ENCODE assay signal across 1 cellular context in the genomic region with DNA sequence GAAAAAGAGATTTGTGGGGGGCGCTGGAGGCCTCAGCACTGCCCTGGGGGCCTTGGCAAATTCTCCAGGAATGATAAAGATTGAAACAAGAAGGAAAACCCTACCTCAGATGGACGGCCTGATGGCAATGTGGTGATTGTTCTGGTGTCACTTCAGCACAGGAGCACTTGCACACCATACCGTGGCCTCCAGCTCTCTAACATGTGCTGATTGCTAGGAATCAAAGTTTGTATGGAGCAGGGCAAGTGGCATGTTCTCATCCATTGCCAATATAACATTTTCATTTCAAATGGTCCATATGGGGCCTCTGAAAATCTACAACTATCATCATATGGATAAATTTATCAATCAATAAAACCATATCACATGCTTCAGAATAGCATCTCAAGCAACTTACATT.
TF ChIP-seq lines count a peak whose summit lies in the region.

No MANE protein-coding gene starts in this region.

TF ChIP-seq in HepG2, 621 proteins besides CTCF, POLR2A, EP300 and RAD21 (continued from another document):
- TF ChIP-seq, protein P1, sequence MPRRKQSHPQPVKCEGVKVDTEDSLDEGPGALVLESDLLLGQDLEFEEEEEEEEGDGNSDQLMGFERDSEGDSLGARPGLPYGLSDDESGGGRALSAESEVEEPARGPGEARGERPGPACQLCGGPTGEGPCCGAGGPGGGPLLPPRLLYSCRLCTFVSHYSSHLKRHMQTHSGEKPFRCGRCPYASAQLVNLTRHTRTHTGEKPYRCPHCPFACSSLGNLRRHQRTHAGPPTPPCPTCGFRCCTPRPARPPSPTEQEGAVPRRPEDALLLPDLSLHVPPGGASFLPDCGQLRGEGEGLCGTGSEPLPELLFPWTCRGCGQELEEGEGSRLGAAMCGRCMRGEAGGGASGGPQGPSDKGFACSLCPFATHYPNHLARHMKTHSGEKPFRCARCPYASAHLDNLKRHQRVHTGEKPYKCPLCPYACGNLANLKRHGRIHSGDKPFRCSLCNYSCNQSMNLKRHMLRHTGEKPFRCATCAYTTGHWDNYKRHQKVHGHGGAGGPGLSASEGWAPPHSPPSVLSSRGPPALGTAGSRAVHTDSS (CRISPR knock-in tag; conservative IDR thresholded peaks at IDR 0.05) = no peak
- TF ChIP-seq PAWR (CRISPR knock-in tag; IDR thresholded peaks at IDR 0.05; ENCODE audit: borderline replicate concordance) (no peak), ZNF564 (CRISPR knock-in tag; IDR thresholded peaks at IDR 0.05) (0 out of 2 replicates have a peak, but pooled peaks have one; percentile 15), ZNF501 (CRISPR knock-in tag; IDR thresholded peaks at IDR 0.05) (peak; percentile 24; the same call in 1 of the 2 replicates), EEA1 (CRISPR knock-in tag; IDR thresholded peaks at IDR 0.05; ENCODE audit: borderline replicate concordance) (no peak), ELF1 (CRISPR knock-in tag; IDR thresholded peaks at IDR 0.05) (0 out of 2 replicates have a peak, but pooled peaks have one; percentile 0), ESRRA (CRISPR knock-in tag; IDR thresholded peaks at IDR 0.05; ENCODE audit: low read depth) (no peak), ZNF660 (CRISPR knock-in tag; IDR thresholded peaks at IDR 0.05; ENCODE audit: borderline replicate concordance, low read depth) (no peak), ZSCAN20 (CRISPR knock-in tag; IDR thresholded peaks at IDR 0.05; ENCODE audit: borderline replicate concordance) (0 out of 2 replicates have a peak, but pooled peaks have one; percentile 41), ERF (CRISPR knock-in tag; IDR thresholded peaks at IDR 0.05) (no peak), RARG (CRISPR knock-in tag; IDR thresholded peaks at IDR 0.05; ENCODE audit: low read depth) (no peak), ZNF431 (CRISPR knock-in tag; IDR thresholded peaks at IDR 0.05; ENCODE audit: borderline replicate concordance, low read depth) (no peak), SALL2 (CRISPR knock-in tag; IDR thresholded peaks at IDR 0.05) (0 out of 2 replicates have a peak, but pooled peaks have one; percentile 13), ZBTB38 (CRISPR knock-in tag; IDR thresholded peaks at IDR 0.05) (0 out of 2 replicates have a peak, but pooled peaks have one; percentile 34), MEIS2 (CRISPR knock-in tag; IDR thresholded peaks at IDR 0.05) (0 out of 2 replicates have a peak, but pooled peaks have one; percentile 20), SMARCC2 (IDR thresholded peaks at IDR 0.05) (no peak), KDM2A (CRISPR knock-in tag; IDR thresholded peaks at IDR 0.05; ENCODE audit: borderline replicate concordance, low read depth) (no peak), HDAC1 (CRISPR knock-in tag; IDR thresholded peaks at IDR 0.05) (no peak), HOXA3 (CRISPR knock-in tag; IDR thresholded peaks at IDR 0.05) (0 out of 2 replicates have a peak, but pooled peaks have one; percentile 29), FOSL2 (CRISPR knock-in tag; IDR thresholded peaks at IDR 0.05) (0 out of 2 replicates have a peak, but pooled peaks have one; percentile 5), MYC (CRISPR knock-in tag; IDR thresholded peaks at IDR 0.05; ENCODE audit: borderline replicate concordance) (peak; percentile 37; the same call in 1 of the 2 replicates), SP5 (CRISPR knock-in tag; IDR thresholded peaks at IDR 0.05; ENCODE audit: borderline replicate concordance, low read depth) (no peak), STAG1 (CRISPR knock-in tag; IDR thresholded peaks at IDR 0.05) (peak; percentile 21)
- TF ChIP-seq, protein P2, sequence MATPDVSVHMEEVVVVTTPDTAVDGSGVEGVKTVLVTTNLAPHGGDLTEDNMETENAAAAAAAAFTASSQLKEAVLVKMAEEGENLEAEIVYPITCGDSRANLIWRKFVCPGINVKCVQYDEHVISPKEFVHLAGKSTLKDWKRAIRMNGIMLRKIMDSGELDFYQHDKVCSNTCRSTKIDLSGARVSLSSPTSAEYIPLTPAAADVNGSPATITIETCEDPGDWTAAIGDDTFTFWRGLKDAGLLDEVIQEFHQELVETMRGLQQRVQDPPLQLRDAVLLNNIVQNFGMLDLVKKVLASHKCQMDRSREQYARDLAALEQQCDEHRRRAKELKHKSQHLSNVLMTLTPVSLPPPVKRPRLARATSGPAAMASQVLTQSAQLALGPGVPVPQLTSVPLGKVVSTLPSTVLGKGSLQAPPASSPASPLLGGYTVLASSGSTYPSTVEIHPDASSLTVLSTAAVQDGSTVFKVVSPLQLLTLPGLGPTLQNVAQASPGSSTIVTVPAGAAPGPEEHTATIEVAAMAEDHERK (CRISPR knock-in tag; IDR thresholded peaks at IDR 0.05; ENCODE audit: low read depth) = no peak
- TF ChIP-seq, protein P3, sequence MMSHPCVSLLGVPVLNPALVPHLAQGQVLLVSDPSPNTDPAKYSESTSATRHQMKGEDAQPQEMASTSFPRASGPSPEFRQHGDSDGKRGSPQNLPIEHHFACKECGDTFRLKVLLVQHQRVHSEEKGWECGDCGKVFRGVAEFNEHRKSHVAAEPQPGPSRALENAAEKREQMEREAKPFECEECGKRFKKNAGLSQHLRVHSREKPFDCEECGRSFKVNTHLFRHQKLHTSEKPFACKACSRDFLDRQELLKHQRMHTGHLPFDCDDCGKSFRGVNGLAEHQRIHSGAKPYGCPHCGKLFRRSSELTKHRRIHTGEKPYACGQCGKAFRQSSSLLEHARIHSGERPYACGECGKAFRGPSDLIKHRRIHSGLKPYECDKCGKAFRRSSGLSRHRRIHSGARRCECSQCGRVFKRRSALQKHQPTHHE (CRISPR knock-in tag; IDR thresholded peaks at IDR 0.05; ENCODE audit: borderline replicate concordance) = peak; percentile 35; the same call in 1 of the 2 replicates
- TF ChIP-seq, protein P4, sequence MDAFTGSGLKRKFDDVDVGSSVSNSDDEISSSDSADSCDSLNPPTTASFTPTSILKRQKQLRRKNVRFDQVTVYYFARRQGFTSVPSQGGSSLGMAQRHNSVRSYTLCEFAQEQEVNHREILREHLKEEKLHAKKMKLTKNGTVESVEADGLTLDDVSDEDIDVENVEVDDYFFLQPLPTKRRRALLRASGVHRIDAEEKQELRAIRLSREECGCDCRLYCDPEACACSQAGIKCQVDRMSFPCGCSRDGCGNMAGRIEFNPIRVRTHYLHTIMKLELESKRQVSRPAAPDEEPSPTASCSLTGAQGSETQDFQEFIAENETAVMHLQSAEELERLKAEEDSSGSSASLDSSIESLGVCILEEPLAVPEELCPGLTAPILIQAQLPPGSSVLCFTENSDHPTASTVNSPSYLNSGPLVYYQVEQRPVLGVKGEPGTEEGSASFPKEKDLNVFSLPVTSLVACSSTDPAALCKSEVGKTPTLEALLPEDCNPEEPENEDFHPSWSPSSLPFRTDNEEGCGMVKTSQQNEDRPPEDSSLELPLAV (CRISPR knock-in tag; conservative IDR thresholded peaks at IDR 0.05; ENCODE audit: low read depth) = no peak
- TF ChIP-seq, protein P5, sequence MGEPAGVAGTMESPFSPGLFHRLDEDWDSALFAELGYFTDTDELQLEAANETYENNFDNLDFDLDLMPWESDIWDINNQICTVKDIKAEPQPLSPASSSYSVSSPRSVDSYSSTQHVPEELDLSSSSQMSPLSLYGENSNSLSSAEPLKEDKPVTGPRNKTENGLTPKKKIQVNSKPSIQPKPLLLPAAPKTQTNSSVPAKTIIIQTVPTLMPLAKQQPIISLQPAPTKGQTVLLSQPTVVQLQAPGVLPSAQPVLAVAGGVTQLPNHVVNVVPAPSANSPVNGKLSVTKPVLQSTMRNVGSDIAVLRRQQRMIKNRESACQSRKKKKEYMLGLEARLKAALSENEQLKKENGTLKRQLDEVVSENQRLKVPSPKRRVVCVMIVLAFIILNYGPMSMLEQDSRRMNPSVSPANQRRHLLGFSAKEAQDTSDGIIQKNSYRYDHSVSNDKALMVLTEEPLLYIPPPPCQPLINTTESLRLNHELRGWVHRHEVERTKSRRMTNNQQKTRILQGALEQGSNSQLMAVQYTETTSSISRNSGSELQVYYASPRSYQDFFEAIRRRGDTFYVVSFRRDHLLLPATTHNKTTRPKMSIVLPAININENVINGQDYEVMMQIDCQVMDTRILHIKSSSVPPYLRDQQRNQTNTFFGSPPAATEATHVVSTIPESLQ (CRISPR knock-in tag; conservative IDR thresholded peaks at IDR 0.05) = no peak
- TF ChIP-seq, protein P6, sequence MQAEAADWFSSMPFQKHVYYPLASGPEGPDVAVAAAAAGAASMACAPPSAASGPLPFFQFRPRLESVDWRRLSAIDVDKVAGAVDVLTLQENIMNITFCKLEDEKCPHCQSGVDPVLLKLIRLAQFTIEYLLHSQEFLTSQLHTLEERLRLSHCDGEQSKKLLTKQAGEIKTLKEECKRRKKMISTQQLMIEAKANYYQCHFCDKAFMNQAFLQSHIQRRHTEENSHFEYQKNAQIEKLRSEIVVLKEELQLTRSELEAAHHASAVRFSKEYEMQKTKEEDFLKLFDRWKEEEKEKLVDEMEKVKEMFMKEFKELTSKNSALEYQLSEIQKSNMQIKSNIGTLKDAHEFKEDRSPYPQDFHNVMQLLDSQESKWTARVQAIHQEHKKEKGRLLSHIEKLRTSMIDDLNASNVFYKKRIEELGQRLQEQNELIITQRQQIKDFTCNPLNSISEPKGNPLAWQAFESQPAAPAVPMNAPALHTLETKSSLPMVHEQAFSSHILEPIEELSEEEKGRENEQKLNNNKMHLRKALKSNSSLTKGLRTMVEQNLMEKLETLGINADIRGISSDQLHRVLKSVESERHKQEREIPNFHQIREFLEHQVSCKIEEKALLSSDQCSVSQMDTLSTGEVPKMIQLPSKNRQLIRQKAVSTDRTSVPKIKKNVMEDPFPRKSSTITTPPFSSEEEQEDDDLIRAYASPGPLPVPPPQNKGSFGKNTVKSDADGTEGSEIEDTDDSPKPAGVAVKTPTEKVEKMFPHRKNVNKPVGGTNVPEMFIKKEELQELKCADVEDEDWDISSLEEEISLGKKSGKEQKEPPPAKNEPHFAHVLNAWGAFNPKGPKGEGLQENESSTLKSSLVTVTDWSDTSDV (CRISPR knock-in tag; IDR thresholded peaks at IDR 0.05) = no peak
- TF ChIP-seq, protein P7, sequence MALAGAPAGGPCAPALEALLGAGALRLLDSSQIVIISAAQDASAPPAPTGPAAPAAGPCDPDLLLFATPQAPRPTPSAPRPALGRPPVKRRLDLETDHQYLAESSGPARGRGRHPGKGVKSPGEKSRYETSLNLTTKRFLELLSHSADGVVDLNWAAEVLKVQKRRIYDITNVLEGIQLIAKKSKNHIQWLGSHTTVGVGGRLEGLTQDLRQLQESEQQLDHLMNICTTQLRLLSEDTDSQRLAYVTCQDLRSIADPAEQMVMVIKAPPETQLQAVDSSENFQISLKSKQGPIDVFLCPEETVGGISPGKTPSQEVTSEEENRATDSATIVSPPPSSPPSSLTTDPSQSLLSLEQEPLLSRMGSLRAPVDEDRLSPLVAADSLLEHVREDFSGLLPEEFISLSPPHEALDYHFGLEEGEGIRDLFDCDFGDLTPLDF (CRISPR knock-in tag; IDR thresholded peaks at IDR 0.05) = peak; percentile 5; the same call in 1 of the 2 replicates
TF ChIP-seq in HepG2: peak in this region for 13.
